In the genomic region with DNA sequence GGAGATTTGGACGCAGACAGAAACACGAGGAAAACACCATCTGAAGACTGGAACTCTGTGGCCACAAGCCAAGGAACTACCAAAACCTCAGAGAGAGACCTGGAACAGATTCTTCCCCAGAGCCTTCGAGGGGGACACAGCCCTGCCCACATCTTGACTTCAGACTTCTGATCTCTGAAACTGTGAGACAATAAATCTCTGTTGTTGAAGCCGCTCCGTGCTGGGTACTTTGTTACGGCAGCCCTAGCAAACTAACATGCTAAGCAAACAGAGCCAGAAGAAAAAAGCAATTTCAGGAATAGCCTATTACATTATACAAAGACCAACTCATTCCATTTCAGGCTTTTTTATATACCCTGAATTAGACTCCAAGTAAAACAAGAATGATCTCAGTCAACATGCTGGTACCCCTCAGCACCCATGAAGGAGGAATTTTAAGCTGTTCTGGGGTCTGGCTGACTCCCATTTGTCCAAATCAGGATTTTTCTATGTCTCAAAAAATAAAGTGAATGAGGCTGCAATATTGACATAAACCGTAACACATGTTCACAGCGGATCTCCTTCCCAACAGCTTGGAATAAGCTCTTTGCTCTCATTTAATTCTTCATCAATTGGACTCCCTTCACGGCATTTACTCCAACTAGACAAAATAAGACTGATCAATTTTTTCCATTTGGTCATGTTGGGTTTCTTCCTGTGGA, we compare ENCODE assay signal across 16 cellular contexts.
A peak's percentile ranks its signal among the peaks of the same experiment; 100 is the strongest.
DNase-seq lines count a peak whose midpoint lies in the region; ATAC-seq and TF ChIP-seq lines count a peak whose summit lies in the region.
"Had no signal": no experiment of that assay in that cellular context is flagged by ENCODE, and none has a peak within 500 bp of the region (broad histone marks: within the 10 kb centered on the region; RNA-seq: fewer than 3 reads in every experiment).

No MANE protein-coding gene starts in this region.

- DNase-seq in left cardiac atrium (no peak), cardiac septum (ENCODE audit: low spot score) (no peak), coronary artery (ENCODE audit: low spot score) (no peak), natural killer cell (no peak), uterus (no peak), MM.1S (no peak), dedifferentiated amniotic fluid mesenchymal stem cell (ENCODE audit: extremely low spot score) (no peak)
- DNase-seq: activated CD4-positive, alpha-beta memory T cell treated with anti-CD3 and anti-CD28 coated beads for 36 hours; activated gamma-delta T cell; endodermal cell; foreskin melanocyte; Kasumi-1; PC-3; stimulated activated CD4-positive, alpha-beta T cell treated with anti-CD3 and anti-CD28 coated beads, Interleukin-1b, Interleukin-23, amount 100 ng/mL, for 48 hours had no signal

- peak overlapping the region; percentile 50 to 69 for H3K27ac ChIP-seq in coronary artery
- peak overlapping the region; percentile 37 to 50 for H3K27ac ChIP-seq in uterus
- no peak overlapping the region for H3K27ac ChIP-seq in MM.1S (ENCODE audit: low read length)

- no peak for TF ChIP-seq POLR2A in uterus (IDR thresholded peaks at IDR 0.05)

- H3K36me3 Mint-ChIP-seq in natural killer cell = no peaks in the 10 kb centered on the region

- H3K4me1 Mint-ChIP-seq in natural killer cell = peaks cover 53 to 65% of the 10 kb centered on the region in 2 donors
- H3K4me1 Mint-ChIP-seq: endodermal cell had no signal

- TF ChIP-seq CTCF in coronary artery (IDR thresholded peaks at IDR 0.05) = no peak
- TF ChIP-seq CTCF in natural killer cell (IDR thresholded peaks at IDR 0.05) = no peak
- TF ChIP-seq CTCF in uterus (IDR thresholded peaks at IDR 0.05) = no peak
- TF ChIP-seq CTCF in MM.1S (IDR thresholded peaks at IDR 0.05; ENCODE audit: low read length) = no peak

- H3K9me2 ChIP-seq in MM.1S (replicated peaks; ENCODE audit: insufficient read depth, low read length) = no peaks in the 10 kb centered on the region

- H4K20me1 ChIP-seq in MM.1S (ENCODE audit: insufficient read depth, low read length) = no peaks in the 10 kb centered on the region

- peak overlapping the region; percentile 34 to 76 for H3K27ac Mint-ChIP-seq in natural killer cell
- H3K27ac Mint-ChIP-seq: activated CD4-positive, alpha-beta memory T cell treated with anti-CD3 and anti-CD28 coated beads for 36 hours had no signal

- H3K27me3 ChIP-seq in uterus (no peaks in the 10 kb centered on the region), MM.1S (replicated peaks; ENCODE audit: insufficient read depth, low read length) (no peaks in the 10 kb centered on the region)

- H3K4me2 ChIP-seq in MM.1S (ENCODE audit: low read depth, low read length) = no peak overlapping the region

- H3K27me3 Mint-ChIP-seq in natural killer cell (ENCODE audit: low read depth in 2 of 2) = no peaks in the 10 kb centered on the region
- H3K27me3 Mint-ChIP-seq: activated CD4-positive, alpha-beta memory T cell treated with anti-CD3 and anti-CD28 coated beads for 36 hours had no signal

- no peak overlapping the region for H2AFZ ChIP-seq in MM.1S (ENCODE audit: low read length)

- intact Hi-C loops in left cardiac atrium (cut with DNase I) (no loop called here), cardiac septum (cut with DNase I) (no loop called here), natural killer cell (cut with micrococcal nuclease) (no loop called here), uterus (cut with DNase I; ENCODE audit: low total_unique reads) (no loop called here)

- H3K9ac ChIP-seq in MM.1S (ENCODE audit: low read length) = no peak overlapping the region

- H3F3A ChIP-seq in MM.1S (ENCODE audit: insufficient read depth, low read length) = no peaks in the 10 kb centered on the region

- H3K4me3 ChIP-seq in coronary artery = peak overlapping the region; percentile 10
- no peak overlapping the region for H3K4me3 ChIP-seq in uterus
- no peak overlapping the region for H3K4me3 ChIP-seq in MM.1S (ENCODE audit: low read length)

- no peak overlapping the region for H3K4me3 Mint-ChIP-seq in natural killer cell
- H3K4me3 Mint-ChIP-seq: activated CD4-positive, alpha-beta memory T cell treated with anti-CD3 and anti-CD28 coated beads for 36 hours; endodermal cell had no signal

- ATAC-seq in left cardiac atrium (peak; percentile 14 to 34), natural killer cell (no peak), GM19395 (IDR thresholded peaks at IDR 0.05; ENCODE audit: unreplicated experiment) (no peak)
- ATAC-seq: PC-3, SK-N-SH treated with all-trans-retinoic acid at 6 μM for 48 hours had no signal

- peaks cover 5% of the 10 kb centered on the region in 2 donors for H3K4me1 ChIP-seq in uterus
- H3K4me1 ChIP-seq in MM.1S (ENCODE audit: low read length) = no peaks in the 10 kb centered on the region

- peaks cover 9% of the 10 kb centered on the region; the same call in 1 of the 2 replicates for H3K79me2 ChIP-seq in MM.1S (ENCODE audit: low read length)

- no peaks in the 10 kb centered on the region for H3K36me3 ChIP-seq in uterus
- no peaks in the 10 kb centered on the region for H3K36me3 ChIP-seq in MM.1S (replicated peaks; ENCODE audit: insufficient read depth, low read length)

- no peaks in the 10 kb centered on the region for H3K9me3 Mint-ChIP-seq in natural killer cell
- H3K9me3 Mint-ChIP-seq: activated CD4-positive, alpha-beta memory T cell treated with anti-CD3 and anti-CD28 coated beads for 36 hours; endodermal cell had no signal

- no peaks in the 10 kb centered on the region for H3K9me3 ChIP-seq in uterus
- H3K9me3 ChIP-seq in MM.1S (replicated peaks; ENCODE audit: insufficient read depth, low read length) = no peaks in the 10 kb centered on the region

Comparison
In these comparisons a context has a peak if more than half of its experiments do, and no peak if none do; other contexts are left out.
1. ATAC-seq: peak in left cardiac atrium (2 of 2); none in natural killer cell (0 of 3) and GM19395 (single experiment).